In the genomic region with DNA sequence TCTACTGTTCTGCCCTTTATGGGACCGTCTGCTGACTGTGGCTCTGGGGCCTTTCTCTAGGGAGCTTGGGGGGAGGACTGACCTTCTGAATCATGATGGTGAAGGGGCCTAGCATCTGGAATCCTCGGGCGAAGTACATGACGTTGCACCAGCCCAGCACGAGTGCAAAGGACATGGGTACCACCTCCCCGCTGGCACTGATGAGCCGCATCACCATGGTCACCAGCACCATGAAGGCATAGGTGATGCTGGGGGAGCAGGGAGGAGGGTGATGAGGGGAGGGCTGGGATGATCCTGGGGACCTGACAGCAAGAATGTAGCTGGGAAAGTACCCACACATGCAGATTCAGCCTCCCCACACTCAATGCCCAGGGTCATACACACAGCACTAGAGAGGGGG, we compare ENCODE assay signal across 24 cellular contexts. TPM values are rescaled to one million over a fixed set of nuclear protein-coding genes. Genes with fewer than 3 reads are reported as not detected.
DNase-seq lines count a peak whose midpoint lies in the region; ATAC-seq, FAIRE-seq and TF ChIP-seq lines count a peak whose summit lies in the region.
"Had no signal": no experiment of that assay in that cellular context is flagged by ENCODE, and none has a peak within 500 bp of the region (broad histone marks: within the 10 kb centered on the region; RNA-seq: fewer than 3 reads in every experiment).

No MANE protein-coding gene starts in this region.

- H3K4me3 Mint-ChIP-seq in progenitor cell of endocrine pancreas (ENCODE audit: low read depth): no peak overlapping the region
- no peak overlapping the region for H3K4me3 Mint-ChIP-seq in activated CD4-positive, alpha-beta T cell treated with anti-CD3 and anti-CD28 coated beads, Interleukin-2, amount 10 ng/mL, durations not matched to agents 24 days and 14 days
- H3K4me3 Mint-ChIP-seq: CD14-positive monocyte; CD4-positive, alpha-beta T cell; CD8-positive, alpha-beta memory T cell; HFFc6 had no signal

- TF ChIP-seq CTCF in K562 (IDR thresholded peaks at IDR 0.05 in 2 of 3, conservative IDR thresholded peaks at IDR 0.05 in 1 of 3; ENCODE audit: insufficient read depth in 2 of 3, low read depth in 1 of 3, low read length in 3 of 3) (no peak), progenitor cell of endocrine pancreas (IDR thresholded peaks at IDR 0.05; ENCODE audit: unreplicated experiment) (no peak)

- 6% methylated on average over 7 of the region's 7 CpGs for WGBS in K562 (ENCODE audit: insufficient coverage, low coverage, missing lambda C conversion rate)

- CTCF ChIA-PET in K562 (lab: Yijun Ruan, JAX; ENCODE audit: low intra/inter-chr PET ratio): interaction anchor here (0.6 to 4.6 kb wide), 2 partner anchors 128 to 134 kb away, joined by 3 to 31 read pairs; no protein-coding TSS in a partner anchor

- H3K4me3 ChIP-seq in K562: no peak overlapping the region
- H3K4me3 ChIP-seq: A549; BLaER1 treated with 17β-estradiol and CSF1 and Interleukin-3, amounts not matched to agents 10 nM and 100 nM; HAP-1 had no signal

- DNase-seq in Right ventricle myocardium inferior (ENCODE audit: missing footprints) (peak; percentile 62), left ventricle myocardium superior (no peak), K562 (ENCODE audit: extremely low read depth in 1 of 4, low spot score in 3 of 4) (no peak), progenitor cell of endocrine pancreas (ENCODE audit: low spot score, unreplicated experiment) (no peak)
- DNase-seq in activated CD4-positive, alpha-beta T cell treated with anti-CD3 and anti-CD28 coated beads, Interleukin-2, amount 10 ng/mL, durations not matched to agents 24 days and 14 days: no peak
- no peak for DNase-seq in effector CD4-positive, alpha-beta T cell
- DNase-seq: 8988T; ACHN; AML-193; BE2C; CD4-positive, alpha-beta T cell; CD8-positive, alpha-beta memory T cell; DMS 273 treated with DMSO at 0.1 percent for 48 hours; DMS79 treated with DMSO at 0.1 percent for 48 hours; GOT3; HFFc6 had no signal

- POLR2A ChIA-PET in K562 (lab: Yijun Ruan, JAX): interaction anchor here (0.7 kb wide), 1 partner anchor 500 kb away, joined by 3 read pairs; no protein-coding TSS in a partner anchor

- no peak overlapping the region for H3K4me2 ChIP-seq in K562 (ENCODE audit: insufficient read depth, low read length)
- H3K4me2 ChIP-seq: A549; BLaER1 treated with 17β-estradiol and CSF1 and Interleukin-3, amounts not matched to agents 10 nM and 100 nM had no signal

- H3K27me3 ChIP-seq in K562 (ENCODE audit: control insufficient read depth in 2 of 2, insufficient read depth in 2 of 2, low read length in 2 of 2): peaks cover 19 to 75% of the 10 kb centered on the region in 2 experiments
- H3K27me3 ChIP-seq: BE2C; BLaER1 treated with 17β-estradiol and CSF1 and Interleukin-3, amounts not matched to agents 10 nM and 100 nM had no signal

- H3K4me1 Mint-ChIP-seq in progenitor cell of endocrine pancreas (ENCODE audit: low read depth): no peaks in the 10 kb centered on the region
- H3K4me1 Mint-ChIP-seq in activated CD4-positive, alpha-beta T cell treated with anti-CD3 and anti-CD28 coated beads, Interleukin-2, amount 10 ng/mL, durations not matched to agents 24 days and 14 days: no peaks in the 10 kb centered on the region
- H3K4me1 Mint-ChIP-seq: CD14-positive monocyte; CD8-positive, alpha-beta memory T cell had no signal

- TF ChIP-seq POLR2A in K562 (conservative IDR thresholded peaks at IDR 0.05): no peak

- H3K9me3 ChIP-seq in K562 (replicated peaks; ENCODE audit: control insufficient read depth, insufficient read depth, low read depth, low read length): no peaks in the 10 kb centered on the region
- H3K9me3 ChIP-seq: A549, BE2C, HAP-1 had no signal

- peaks cover 0 to 3% of the 10 kb centered on the region in 2 experiments; a peak in 1 of 5 replicates for H3K4me1 ChIP-seq in K562 (replicated peaks in 1 of 2; ENCODE audit: control insufficient read depth in 2 of 2, insufficient read depth in 2 of 2, low read length in 2 of 2)
- H3K4me1 ChIP-seq: A549; BE2C; BLaER1 treated with 17β-estradiol and CSF1 and Interleukin-3, amounts not matched to agents 10 nM and 100 nM; HAP-1 had no signal

- H2AFZ ChIP-seq in K562 (ENCODE audit: low read depth, low read length): no peak overlapping the region

- H3K9me3 Mint-ChIP-seq in progenitor cell of endocrine pancreas (ENCODE audit: low read depth): no peaks in the 10 kb centered on the region
- no peaks in the 10 kb centered on the region for H3K9me3 Mint-ChIP-seq in activated CD4-positive, alpha-beta T cell treated with anti-CD3 and anti-CD28 coated beads, Interleukin-2, amount 10 ng/mL, durations not matched to agents 24 days and 14 days
- H3K9me3 Mint-ChIP-seq: CD4-positive, alpha-beta T cell; CD8-positive, alpha-beta memory T cell; HFFc6 had no signal

- no peak for TF ChIP-seq EP300 in K562 (IDR thresholded peaks at IDR 0.05; ENCODE audit: low read length)

- ATAC-seq in Right ventricle myocardium inferior (no peak), left ventricle myocardium superior (no peak), K562 (no peak)
- ATAC-seq: A549 had no signal

- peaks cover 13% of the 10 kb centered on the region for H3K27me3 Mint-ChIP-seq in progenitor cell of endocrine pancreas
- H3K27me3 Mint-ChIP-seq in activated CD4-positive, alpha-beta T cell treated with anti-CD3 and anti-CD28 coated beads, Interleukin-2, amount 10 ng/mL, durations not matched to agents 24 days and 14 days: peaks cover under 1% of the 10 kb centered on the region
- H3K27me3 Mint-ChIP-seq: CD4-positive, alpha-beta T cell had no signal

- BruUV-seq in K562 (replicated peaks; lab: Mats Ljungman, UMichigan): no TSS peak

- intact Hi-C loops in Right ventricle myocardium inferior (cut with DNase I) (no loop called here), left ventricle myocardium superior (cut with micrococcal nuclease) (no loop called here), K562 (cut with micrococcal nuclease) (no loop called here)
- intact Hi-C loops in activated CD4-positive, alpha-beta T cell treated with anti-CD3 and anti-CD28 coated beads, Interleukin-2, amount 10 ng/mL, durations not matched to agents 24 days and 14 days (cut with micrococcal nuclease): no loop called here

- no peaks in the 10 kb centered on the region for H3K36me3 ChIP-seq in K562 (ENCODE audit: control insufficient read depth, insufficient read depth, low read length)
- H3K36me3 ChIP-seq: BE2C; BLaER1 treated with 17β-estradiol and CSF1 and Interleukin-3, amounts not matched to agents 10 nM and 100 nM; HAP-1 had no signal

- no peak overlapping the region for H3K9ac ChIP-seq in K562 (ENCODE audit: insufficient read depth in 1 of 2, low read depth in 2 of 2, low read length in 2 of 2)
- H3K9ac ChIP-seq: BLaER1 treated with 17β-estradiol and CSF1 and Interleukin-3, amounts not matched to agents 10 nM and 100 nM had no signal

- no peak overlapping the region for H3K27ac ChIP-seq in K562 (ENCODE audit: extremely low read depth, low read depth, low read length)
- H3K27ac ChIP-seq: A549; BLaER1 treated with 17β-estradiol and CSF1 and Interleukin-3, amounts not matched to agents 10 nM and 100 nM had no signal

- in situ Hi-C loops in K562 (cut with MboI): no loop called here

- H3K36me3 Mint-ChIP-seq in progenitor cell of endocrine pancreas (ENCODE audit: insufficient read depth): peaks cover 7% of the 10 kb centered on the region
- no peaks in the 10 kb centered on the region for H3K36me3 Mint-ChIP-seq in activated CD4-positive, alpha-beta T cell treated with anti-CD3 and anti-CD28 coated beads, Interleukin-2, amount 10 ng/mL, durations not matched to agents 24 days and 14 days (ENCODE audit: low read depth)

- H3K27ac Mint-ChIP-seq in progenitor cell of endocrine pancreas: peak overlapping the region; percentile 8
- no peak overlapping the region for H3K27ac Mint-ChIP-seq in activated CD4-positive, alpha-beta T cell treated with anti-CD3 and anti-CD28 coated beads, Interleukin-2, amount 10 ng/mL, durations not matched to agents 24 days and 14 days
- H3K27ac Mint-ChIP-seq: CD14-positive monocyte, HFFc6 had no signal

- no peak for TF ChIP-seq RAD21 in K562 (CRISPR knock-in tag; conservative IDR thresholded peaks at IDR 0.05 in 1 of 2, IDR thresholded peaks at IDR 0.05 in 1 of 2)

- 0 out of 2 replicates have a peak, but pooled peaks cover 4% of the 10 kb centered on the region for H4K20me1 ChIP-seq in K562 (replicated peaks; ENCODE audit: control insufficient read depth, insufficient read depth, low read length)
- H4K20me1 ChIP-seq: BLaER1 treated with 17β-estradiol and CSF1 and Interleukin-3, amounts not matched to agents 10 nM and 100 nM had no signal

- H3K79me2 ChIP-seq in K562 (ENCODE audit: control insufficient read depth, insufficient read depth, low read length): no peaks in the 10 kb centered on the region

- no peak for FAIRE-seq in K562 (lab: Jason Lieb, UNC)
- FAIRE-seq: A549, D721Med, G401.6, GM12892, H54 had no signal

- H3K9me1 ChIP-seq in K562 (ENCODE audit: control insufficient read depth, insufficient read depth, low read length): no peaks in the 10 kb centered on the region

RNA-seq across cellular contexts. Expression of a gene that starts 11.1 kb away (rescaled TPM):
- not detected for total RNA-seq in Right ventricle myocardium inferior
- 0.05 TPM for total RNA-seq in left ventricle myocardium superior
- total RNA-seq in K562 (2011; cell fraction: chromatin; rRNA removed; ENCODE audit: low replicate concordance): 2.1 and 5.6 TPM in 2 replicates
- total RNA-seq in K562 (2011; cell fraction: nucleolus; rRNA removed): 3.2 and 3.3 TPM in 2 replicates
- total RNA-seq in K562 (2011; cell fraction: nucleoplasm; rRNA removed): 2.2 and 2.7 TPM in 2 replicates
- 0.04 and 0.36 TPM in 2 replicates for total RNA-seq in K562 (2014; rRNA removed)
- 0.11 and 0.51 TPM in 2 replicates for total RNA-seq in K562 (2014; rRNA removed; fragmentation: Illumina TruSeq; extraction: Trizol)
- 0.04 and 0.11 TPM in 2 replicates for total RNA-seq in K562 (2015; rRNA removed; fragmentation: Illumina TruSeq; extraction: Trizol)
- total RNA-seq in K562 (2021): 0.18 and 0.81 TPM in 2 replicates
- polyA plus RNA-seq in K562 (2011; rRNA removed): 0.08 and 0.37 TPM in 2 replicates
- polyA plus RNA-seq in K562 (2011; cell fraction: cytosol; rRNA removed): 0.19 and 0.33 TPM in 2 replicates
- polyA plus RNA-seq in K562 (2011; cell fraction: nucleus; rRNA removed): 3.7 and 4.0 TPM in 2 replicates
- polyA plus RNA-seq in K562 (2012): 0.59 and 13.5 TPM in 2 replicates
- 0.25 and 0.26 TPM in 2 replicates for polyA plus RNA-seq in K562 (2014; fragmentation: Illumina TruSeq; extraction: Trizol)
- polyA plus RNA-seq in K562 (2014; fragmentation: Nextera tagmentation; extraction: Ambion mirVana): under 1 TPM; 0.04 to 0.06 TPM
- polyA plus RNA-seq in K562 (2014; rRNA removed): 0.22 and 0.32 TPM in 2 replicates
- polyA minus RNA-seq in K562 (2011; rRNA and poly(A)+ RNA removed): 0.36 and 0.46 TPM in 2 replicates
- polyA minus RNA-seq in K562 (2011; cell fraction: cytosol; rRNA and poly(A)+ RNA removed): not detected in 2 replicates
- 0.89 and 0.94 TPM in 2 replicates for polyA minus RNA-seq in K562 (2011; cell fraction: nucleus; rRNA and poly(A)+ RNA removed)
- 5.7 and 6.2 TPM in 2 replicates for total RNA-seq in progenitor cell of endocrine pancreas
- not detected in 2 replicates for total RNA-seq in activated CD4-positive, alpha-beta T cell treated with anti-CD3 and anti-CD28 coated beads, Interleukin-2, amount 10 ng/mL, durations not matched to agents 24 days and 14 days
- total RNA-seq: CD4-positive, alpha-beta T cell; CD8-positive, alpha-beta memory T cell; HFFc6 had no signal
- polyA plus RNA-seq: A549; CD14-positive monocyte; CD8-positive, alpha-beta memory T cell had no signal

RNA-seq across cellular contexts. Expression of a gene that starts 19.5 kb away (rescaled TPM):
- total RNA-seq in Right ventricle myocardium inferior: 3.3 TPM
- 3.9 TPM for total RNA-seq in left ventricle myocardium superior
- total RNA-seq in K562 (2011; cell fraction: chromatin; rRNA removed; ENCODE audit: low replicate concordance): 81.3 and 499 TPM in 2 replicates
- 147 and 442 TPM in 2 replicates for total RNA-seq in K562 (2011; cell fraction: nucleolus; rRNA removed)
- 112 and 171 TPM in 2 replicates for total RNA-seq in K562 (2011; cell fraction: nucleoplasm; rRNA removed)
- 10.4 and 11.3 TPM in 2 replicates for total RNA-seq in K562 (2014; rRNA removed)
- 4.1 and 4.3 TPM in 2 replicates for total RNA-seq in K562 (2014; rRNA removed; fragmentation: Illumina TruSeq; extraction: Trizol)
- 1.5 and 2.1 TPM in 2 replicates for total RNA-seq in K562 (2015; rRNA removed; fragmentation: Illumina TruSeq; extraction: Trizol)
- 13.2 and 19.1 TPM in 2 replicates for total RNA-seq in K562 (2021)
- polyA plus RNA-seq in K562 (2011; rRNA removed): 108 and 123 TPM in 2 replicates
- 99.6 and 191 TPM in 2 replicates for polyA plus RNA-seq in K562 (2011; cell fraction: cytosol; rRNA removed)
- polyA plus RNA-seq in K562 (2011; cell fraction: nucleus; rRNA removed): 516 and 1,081 TPM in 2 replicates
- polyA plus RNA-seq in K562 (2012): 8.8 and 13.0 TPM in 2 replicates
- 7.6 and 10.7 TPM in 2 replicates for polyA plus RNA-seq in K562 (2014; fragmentation: Illumina TruSeq; extraction: Trizol)
- polyA plus RNA-seq in K562 (2014; fragmentation: Nextera tagmentation; extraction: Ambion mirVana): 1 to 10 TPM; 1.4 to 2.5 TPM
- 12.0 and 16.3 TPM in 2 replicates for polyA plus RNA-seq in K562 (2014; rRNA removed)
- polyA minus RNA-seq in K562 (2011; rRNA and poly(A)+ RNA removed): 56.3 and 87.3 TPM in 2 replicates
- 119 and 124 TPM in 2 replicates for polyA minus RNA-seq in K562 (2011; cell fraction: cytosol; rRNA and poly(A)+ RNA removed)
- 75.4 and 113 TPM in 2 replicates for polyA minus RNA-seq in K562 (2011; cell fraction: nucleus; rRNA and poly(A)+ RNA removed)
- total RNA-seq in progenitor cell of endocrine pancreas: 24.8 and 28.8 TPM in 2 replicates
- total RNA-seq in activated CD4-positive, alpha-beta T cell treated with anti-CD3 and anti-CD28 coated beads, Interleukin-2, amount 10 ng/mL, durations not matched to agents 24 days and 14 days: 5.9 and 7.3 TPM in 2 replicates

RNA-seq across cellular contexts. Expression of a gene that starts 59.1 kb away (rescaled TPM):
- not detected for total RNA-seq in Right ventricle myocardium inferior
- not detected for total RNA-seq in left ventricle myocardium superior
- total RNA-seq in K562 (2011; cell fraction: chromatin; rRNA removed; ENCODE audit: low replicate concordance): 0.56 and 0.74 TPM in 2 replicates
- total RNA-seq in K562 (2011; cell fraction: nucleolus; rRNA removed): 0.17 and 0.26 TPM in 2 replicates
- 0.44 and 1.1 TPM in 2 replicates for total RNA-seq in K562 (2011; cell fraction: nucleoplasm; rRNA removed)
- total RNA-seq in K562 (2014; rRNA removed): not detected in 2 replicates
- not detected in 2 replicates for total RNA-seq in K562 (2014; rRNA removed; fragmentation: Illumina TruSeq; extraction: Trizol)
- not detected in 2 replicates for total RNA-seq in K562 (2015; rRNA removed; fragmentation: Illumina TruSeq; extraction: Trizol)
- not detected in 2 replicates for total RNA-seq in K562 (2021)
- 0.12 TPM in 1 of 2 replicates, not detected in the other for polyA plus RNA-seq in K562 (2011; rRNA removed)
- polyA plus RNA-seq in K562 (2011; cell fraction: cytosol; rRNA removed): 0.03 TPM in 1 of 2 replicates, not detected in the other
- 0.36 and 0.60 TPM in 2 replicates for polyA plus RNA-seq in K562 (2011; cell fraction: nucleus; rRNA removed)
- polyA plus RNA-seq in K562 (2012): 0.08 TPM in 1 of 2 replicates, not detected in the other
- polyA plus RNA-seq in K562 (2014; fragmentation: Illumina TruSeq; extraction: Trizol): 0.04 TPM in 1 of 2 replicates, not detected in the other
- polyA plus RNA-seq in K562 (2014; fragmentation: Nextera tagmentation; extraction: Ambion mirVana): not detected
- polyA plus RNA-seq in K562 (2014; rRNA removed): not detected in 2 replicates
- polyA minus RNA-seq in K562 (2011; rRNA and poly(A)+ RNA removed): 0.27 TPM in 1 of 2 replicates, not detected in the other
- polyA minus RNA-seq in K562 (2011; cell fraction: cytosol; rRNA and poly(A)+ RNA removed): not detected in 2 replicates
- polyA minus RNA-seq in K562 (2011; cell fraction: nucleus; rRNA and poly(A)+ RNA removed): 0.13 and 0.22 TPM in 2 replicates
- 0.13 and 0.14 TPM in 2 replicates for total RNA-seq in progenitor cell of endocrine pancreas
- not detected in 2 replicates for total RNA-seq in activated CD4-positive, alpha-beta T cell treated with anti-CD3 and anti-CD28 coated beads, Interleukin-2, amount 10 ng/mL, durations not matched to agents 24 days and 14 days
- total RNA-seq: CD4-positive, alpha-beta T cell; CD8-positive, alpha-beta memory T cell; HFFc6 had no signal
- polyA plus RNA-seq: A549; CD14-positive monocyte; CD8-positive, alpha-beta memory T cell had no signal
